In genomic region chr15:51780636-51781035, GRCh38 we compare ENCODE assay signal across 19 cellular contexts. TPM values are rescaled to one million over a fixed set of nuclear protein-coding genes. Genes with fewer than 3 reads are reported as not detected.
DNase-seq lines count a peak whose midpoint lies in the region; ATAC-seq and TF ChIP-seq lines count a peak whose summit lies in the region.
"Had no signal": no experiment of that assay in that cellular context is flagged by ENCODE, and none has a peak within 500 bp of the region (broad histone marks: within the 10 kb centered on the region; RNA-seq: fewer than 3 reads in every experiment).

No MANE protein-coding gene starts in this region.

- BruUV-seq in PC-9 (replicated peaks; lab: Mats Ljungman, UMichigan) = no TSS peak

- no peaks in the 10 kb centered on the region for H3K9me2 ChIP-seq in GM23248 (ENCODE audit: insufficient read depth)
- no peaks in the 10 kb centered on the region for H3K9me2 ChIP-seq in PC-9 (ENCODE audit: insufficient read depth)
- H3K9me2 ChIP-seq: SK-N-SH had no signal

- in situ Hi-C loops in GM23248 (cut with MboI) = no loop called here

- POLR2A ChIA-PET in PC-9 (lab: Charles Lee; ENCODE audit: unreplicated experiment) = interaction anchor here (0.6 kb wide), 1 partner anchor 390 kb away, joined by 3 read pairs; no protein-coding TSS in a partner anchor
- POLR2A ChIA-PET in activated CD4-positive, alpha-beta memory T cell treated with anti-CD3 and anti-CD28 coated beads, Interleukin-2, amount 10 ng/mL, durations not matched to agents 7 days and 5 days (lab: Charles Lee) = no interaction called here

- CTCF ChIA-PET in PC-9 (lab: Charles Lee) = interaction anchor here (1.0 kb wide), 1 partner anchor 398 kb away, joined by 3 read pairs; no protein-coding TSS in a partner anchor
- CTCF ChIA-PET in activated CD4-positive, alpha-beta memory T cell treated with anti-CD3 and anti-CD28 coated beads, Interleukin-2, amount 10 ng/mL, durations not matched to agents 7 days and 5 days (lab: Charles Lee) = interaction anchor here (0.8 to 1.6 kb wide), 3 partner anchors 46 to 134 kb away, joined by 3 read pairs; no protein-coding TSS in a partner anchor

- H2AFZ ChIP-seq in GM23248 = no peak overlapping the region
- H2AFZ ChIP-seq in PC-9 = no peak overlapping the region

- no peak overlapping the region for H3K4me2 ChIP-seq in GM23248 (ENCODE audit: unreplicated experiment)
- peak overlapping the region; percentile 4; the same call in 1 of the 2 replicates for H3K4me2 ChIP-seq in PC-9
- H3K4me2 ChIP-seq: SK-N-SH had no signal

- peaks cover 4% of the 10 kb centered on the region for H3K4me1 Mint-ChIP-seq in activated CD4-positive, alpha-beta memory T cell treated with anti-CD3 and anti-CD28 coated beads, Interleukin-2, amount 10 ng/mL, durations not matched to agents 7 days and 5 days

- peak; percentile 27 for ATAC-seq in foreskin keratinocyte
- ATAC-seq: HCT116, K562, Panc1 had no signal

- WGBS in GM23248 (ENCODE audit: low coverage in 1 of 2, low lambda C conversion rate in 2 of 2, missing lambda C conversion rate in 2 of 2), 2 experiments = 36 to 43% methylated on average over 1 of the region's 1 CpG

- H3K36me3 ChIP-seq in GM23248 (ENCODE audit: low read depth) (peaks cover 8% of the 10 kb centered on the region; the same call in 1 of the 2 replicates), PC-9 (ENCODE audit: low read depth) (no peaks in the 10 kb centered on the region)

- no peak overlapping the region for H3K9ac ChIP-seq in GM23248
- H3K9ac ChIP-seq: SK-N-SH had no signal

- no peaks in the 10 kb centered on the region for H3K9me3 ChIP-seq in GM23248 (ENCODE audit: low read depth)
- no peaks in the 10 kb centered on the region for H3K9me3 ChIP-seq in PC-9 (ENCODE audit: insufficient read depth, low read depth)
- H3K9me3 ChIP-seq: SK-N-SH had no signal

- H3K79me2 ChIP-seq in GM23248 (ENCODE audit: insufficient read depth) = no peaks in the 10 kb centered on the region
- H3K79me2 ChIP-seq in PC-9 (ENCODE audit: low read depth) = no peaks in the 10 kb centered on the region

- TF ChIP-seq CTCF in PC-9 (conservative IDR thresholded peaks at IDR 0.05) = no peak
- TF ChIP-seq CTCF in choroid plexus epithelial cell (conservative IDR thresholded peaks at IDR 0.05; ENCODE audit: low read depth, low read length) = no peak
- TF ChIP-seq CTCF in foreskin keratinocyte (conservative IDR thresholded peaks at IDR 0.05) = no peak

- no peaks in the 10 kb centered on the region for H3K27me3 Mint-ChIP-seq in activated CD4-positive, alpha-beta memory T cell treated with anti-CD3 and anti-CD28 coated beads, Interleukin-2, amount 10 ng/mL, durations not matched to agents 7 days and 5 days

- H3K4me3 ChIP-seq in GM23248 (no peak overlapping the region), PC-9 (no peak overlapping the region), choroid plexus epithelial cell (ENCODE audit: low read depth, low read length) (no peak overlapping the region)
- H3K4me3 ChIP-seq: K562 had no signal

- H3K27me3 ChIP-seq in GM23248 (replicated peaks; ENCODE audit: insufficient read depth) (no peaks in the 10 kb centered on the region), PC-9 (ENCODE audit: insufficient read depth, low read depth) (no peaks in the 10 kb centered on the region), foreskin keratinocyte (no peaks in the 10 kb centered on the region)

- H3K27ac ChIP-seq in GM23248 = no peak overlapping the region
- H3K27ac ChIP-seq in PC-9 = no peak overlapping the region
- no peak overlapping the region for H3K27ac ChIP-seq in foreskin keratinocyte
- H3K27ac ChIP-seq: C4-2B, HL-60 had no signal

- H3K27ac Mint-ChIP-seq in activated CD4-positive, alpha-beta memory T cell treated with anti-CD3 and anti-CD28 coated beads, Interleukin-2, amount 10 ng/mL, durations not matched to agents 7 days and 5 days = no peak overlapping the region

- H3K9me3 Mint-ChIP-seq in activated CD4-positive, alpha-beta memory T cell treated with anti-CD3 and anti-CD28 coated beads, Interleukin-2, amount 10 ng/mL, durations not matched to agents 7 days and 5 days = peaks cover 4% of the 10 kb centered on the region

- H3K36me3 Mint-ChIP-seq in activated CD4-positive, alpha-beta memory T cell treated with anti-CD3 and anti-CD28 coated beads, Interleukin-2, amount 10 ng/mL, durations not matched to agents 7 days and 5 days (ENCODE audit: low read depth) = peaks cover 10% of the 10 kb centered on the region

- intact Hi-C loops in PC-9 (cut with micrococcal nuclease; ENCODE audit: unreplicated experiment) = loop anchor here (10.0 kb wide), 2 partner anchors 424 to 954 kb away; no protein-coding TSS in a partner anchor

- H3K4me3 Mint-ChIP-seq in activated CD4-positive, alpha-beta memory T cell treated with anti-CD3 and anti-CD28 coated beads, Interleukin-2, amount 10 ng/mL, durations not matched to agents 7 days and 5 days = no peak overlapping the region

- no peaks in the 10 kb centered on the region for H3K4me1 ChIP-seq in GM23248 (ENCODE audit: insufficient read depth)
- peaks cover 11% of the 10 kb centered on the region for H3K4me1 ChIP-seq in PC-9 (replicated peaks; ENCODE audit: insufficient read depth)
- H3K4me1 ChIP-seq in foreskin keratinocyte = peaks cover 14% of the 10 kb centered on the region

- H3F3A ChIP-seq in GM23248 (ENCODE audit: insufficient read depth) = peaks cover 3% of the 10 kb centered on the region; the same call in 1 of the 2 replicates
- no peaks in the 10 kb centered on the region for H3F3A ChIP-seq in PC-9 (ENCODE audit: insufficient read depth, low read depth)

- peak; percentile 39 for DNase-seq in GM23248
- peak in 1 of 2 experiments; percentile 55 for DNase-seq in PC-9
- DNase-seq in choroid plexus epithelial cell (ENCODE audit: low read depth) = peak; percentile 30
- DNase-seq in foreskin keratinocyte = peak in 1 of 2 donors; percentile 35
- DNase-seq in activated CD4-positive, alpha-beta memory T cell treated with anti-CD3 and anti-CD28 coated beads, Interleukin-2, amount 10 ng/mL, durations not matched to agents 7 days and 5 days = no peak
- DNase-seq in activated T-cell treated with anti-CD3 and anti-CD28 coated beads, Interleukin-2, amount 50 U/mL, for 48 hours = no peak
- no peak for DNase-seq in kidney glomerular epithelial cell (lab: John Stamatoyannopoulos, UW)
- DNase-seq in NCI-H2196 treated with DMSO at 0.1 percent for 48 hours (lab: John Stamatoyannopoulos, UW; ENCODE audit: unreplicated experiment) = no peak
- DNase-seq: NCI-H1436 treated with DMSO at 0.1 percent for 48 hours, NCI-H2029 treated with DMSO at 0.1 percent for 48 hours, NCI-H2171 treated with DMSO at 0.1 percent for 48 hours, NCI-H524, SHP77, SK-N-SH had no signal

- no peaks in the 10 kb centered on the region for H4K20me1 ChIP-seq in GM23248 (ENCODE audit: insufficient read depth)
- no peaks in the 10 kb centered on the region for H4K20me1 ChIP-seq in PC-9 (ENCODE audit: insufficient read depth)

RNA-seq across cellular contexts. Expression of gene TMOD2, which starts 29.2 kb away (rescaled TPM):
- 5.9 and 7.8 TPM in 2 replicates for total RNA-seq in GM23248 (2014; rRNA removed; shearing (Covaris generic))
- polyA plus RNA-seq in GM23248 (2016; fragmentation: Nextera tagmentation; extraction: Ambion mirVana) (4.1 and 4.6 TPM in 2 replicates), foreskin keratinocyte (1.6 and 1.7 TPM in 2 replicates)
- total RNA-seq in PC-9 (2021) (2.7 and 4.2 TPM in 2 replicates), foreskin keratinocyte (8.6 and 9.7 TPM in 2 replicates)
- total RNA-seq in activated CD4-positive, alpha-beta memory T cell treated with anti-CD3 and anti-CD28 coated beads, Interleukin-2, amount 10 ng/mL, durations not matched to agents 7 days and 5 days = 1 to 10 TPM; 6.2 to 6.5 TPM

RNA-seq across cellular contexts. Expression of gene LYSMD2, which starts 43.2 kb away (rescaled TPM):
- total RNA-seq in GM23248 (2014; rRNA removed; shearing (Covaris generic)) = 6.3 and 7.5 TPM in 2 replicates
- polyA plus RNA-seq in GM23248 (2016; fragmentation: Nextera tagmentation; extraction: Ambion mirVana) = 6.7 and 8.1 TPM in 2 replicates
- 9.7 and 11.1 TPM in 2 replicates for total RNA-seq in PC-9 (2021)
- 6.8 and 7.5 TPM in 2 replicates for total RNA-seq in foreskin keratinocyte
- 5.9 and 8.8 TPM in 2 replicates for polyA plus RNA-seq in foreskin keratinocyte
- 10 to 100 TPM; 14.8 to 14.9 TPM for total RNA-seq in activated CD4-positive, alpha-beta memory T cell treated with anti-CD3 and anti-CD28 coated beads, Interleukin-2, amount 10 ng/mL, durations not matched to agents 7 days and 5 days

RNA-seq across cellular contexts. Expression of gene TMOD3, which starts 48.8 kb away (rescaled TPM):
- total RNA-seq in GM23248 (2014; rRNA removed; shearing (Covaris generic)) = 35.1 and 46.0 TPM in 2 replicates
- polyA plus RNA-seq in GM23248 (2016; fragmentation: Nextera tagmentation; extraction: Ambion mirVana) = 47.2 and 47.7 TPM in 2 replicates
- total RNA-seq in PC-9 (2021) = 94.9 and 125 TPM in 2 replicates
- total RNA-seq in foreskin keratinocyte = 119 and 120 TPM in 2 replicates
- polyA plus RNA-seq in foreskin keratinocyte = 23.8 and 29.1 TPM in 2 replicates
- 10 to 100 TPM; 77.5 to 79.6 TPM for total RNA-seq in activated CD4-positive, alpha-beta memory T cell treated with anti-CD3 and anti-CD28 coated beads, Interleukin-2, amount 10 ng/mL, durations not matched to agents 7 days and 5 days

Comparison
In these comparisons a context has a peak if more than half of its experiments do, and no peak if none do; other contexts are left out.
1. DNase-seq: peak in GM23248 (single experiment) and choroid plexus epithelial cell (single experiment); none in activated CD4-positive, alpha-beta memory T cell treated with anti-CD3 and anti-CD28 coated beads, Interleukin-2, amount 10 ng/mL, durations not matched to agents 7 days and 5 days (single experiment), activated T-cell treated with anti-CD3 and anti-CD28 coated beads, Interleukin-2, amount 50 U/mL, for 48 hours (0 of 2), kidney glomerular epithelial cell (single experiment) and NCI-H2196 treated with DMSO at 0.1 percent for 48 hours (single experiment).